14 cellular contexts compared by ENCODE assay signal in the genomic region with DNA sequence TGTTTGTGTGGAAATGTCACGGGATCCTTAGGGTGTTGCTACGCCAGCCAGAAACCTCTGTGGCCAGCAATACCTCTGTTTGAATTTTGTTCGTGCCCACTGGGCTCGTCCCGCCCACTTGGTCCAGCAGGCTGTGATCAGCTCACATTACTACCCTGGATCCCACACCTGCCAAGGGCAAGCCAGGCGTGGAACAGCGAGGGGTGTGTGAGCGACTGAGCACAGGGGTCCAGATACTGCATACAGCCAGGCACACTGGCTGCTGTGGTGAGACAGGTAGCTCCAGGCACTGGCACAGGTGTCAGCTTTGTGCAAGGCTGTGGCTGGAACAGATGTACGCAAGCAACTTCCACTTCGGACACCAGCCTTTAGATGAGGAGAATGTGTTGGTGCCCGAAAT.
DNase-seq lines count a peak whose midpoint lies in the region; ATAC-seq and TF ChIP-seq lines count a peak whose summit lies in the region.
"Had no signal": no experiment of that assay in that cellular context is flagged by ENCODE, and none has a peak within 500 bp of the region (broad histone marks: within the 10 kb centered on the region; RNA-seq: fewer than 3 reads in every experiment).

No MANE protein-coding gene starts in this region.

- H4K91ac ChIP-seq in neuronal stem cell (ENCODE audit: low read depth, low read length, poor library complexity), result no peak overlapping the region

- no peak overlapping the region for H2BK5ac ChIP-seq in neuronal stem cell (ENCODE audit: low read length)

- no peak overlapping the region for H3K4ac ChIP-seq in neuronal stem cell (ENCODE audit: low read length)

- no peak overlapping the region for H3K27ac Mint-ChIP-seq in endodermal cell
- H3K27ac Mint-ChIP-seq: CD8-positive, alpha-beta T cell had no signal

- intact Hi-C loops in upper lobe of right lung (cut with DNase I), result no loop called here

- TF ChIP-seq CTCF in endodermal cell (conservative IDR thresholded peaks at IDR 0.05) (no peak), upper lobe of right lung (IDR thresholded peaks at IDR 0.05) (no peak)

- H3K27me3 ChIP-seq in endodermal cell (ENCODE audit: control insufficient read depth, insufficient read depth, low read length, poor library complexity, severe bottlenecking) (no peaks in the 10 kb centered on the region), neuronal stem cell (ENCODE audit: control insufficient read depth in 3 of 3, insufficient read depth in 3 of 3, low read depth in 1 of 3, low read length in 3 of 3) (no peaks in the 10 kb centered on the region), upper lobe of right lung (no peaks in the 10 kb centered on the region)

- DNase-seq in NCI-H69 (lab: John Stamatoyannopoulos, UW) (peak; percentile 19), endodermal cell (peak; percentile 40), neuronal stem cell (ENCODE audit: low spot score) (no peak), upper lobe of right lung (no peak), T-helper 9 cell (no peak), GM19240 (ENCODE audit: insufficient read length, low spot score) (no peak), AG08395 (ENCODE audit: low spot score) (no peak)
- DNase-seq: Calu3; CD8-positive, alpha-beta T cell; DMS79 treated with DMSO at 0.1 percent for 48 hours; GF-D8; GM23248; HCEC 1CT had no signal

- no peaks in the 10 kb centered on the region for H3K4me1 ChIP-seq in endodermal cell (ENCODE audit: control insufficient read depth, insufficient read depth, low read length)
- H3K4me1 ChIP-seq in neuronal stem cell (ENCODE audit: control insufficient read depth in 2 of 2, insufficient read depth in 1 of 2, low read depth in 1 of 2, low read length in 2 of 2), result no peaks in the 10 kb centered on the region
- no peaks in the 10 kb centered on the region for H3K4me1 ChIP-seq in upper lobe of right lung

- H3K36me3 ChIP-seq in endodermal cell (ENCODE audit: control insufficient read depth, insufficient read depth, low read length), result no peaks in the 10 kb centered on the region
- H3K36me3 ChIP-seq in neuronal stem cell (replicated peaks in 1 of 2; ENCODE audit: control insufficient read depth in 2 of 2, insufficient read depth in 2 of 2, low read length in 2 of 2), result no peaks in the 10 kb centered on the region
- no peaks in the 10 kb centered on the region for H3K36me3 ChIP-seq in upper lobe of right lung

- ATAC-seq in upper lobe of right lung (peak; percentile 25), GM21447 (IDR thresholded peaks at IDR 0.05; ENCODE audit: unreplicated experiment) (no peak)
- ATAC-seq: CD8-positive, alpha-beta T cell had no signal

- H3K9ac ChIP-seq in endodermal cell (ENCODE audit: extremely low read depth, low read length, poor library complexity, severe bottlenecking) (no peak overlapping the region), neuronal stem cell (ENCODE audit: low read depth, low read length, poor library complexity) (no peak overlapping the region)
- H3K9ac ChIP-seq: GM23248 had no signal

- peak overlapping the region; percentile 48 for H3K18ac ChIP-seq in neuronal stem cell (ENCODE audit: low read length)

- H3K4me3 ChIP-seq in endodermal cell (ENCODE audit: low read length), result no peak overlapping the region
- peak overlapping the region in 1 of 2 donors; percentile 49 for H3K4me3 ChIP-seq in neuronal stem cell (ENCODE audit: low read length in 2 of 2)
- no peak overlapping the region for H3K4me3 ChIP-seq in upper lobe of right lung
- H3K4me3 ChIP-seq: GM23248 had no signal

- H3K9me3 ChIP-seq in endodermal cell (ENCODE audit: control insufficient read depth, low read length), result no peaks in the 10 kb centered on the region
- no peaks in the 10 kb centered on the region for H3K9me3 ChIP-seq in neuronal stem cell (replicated peaks in 1 of 2; ENCODE audit: control insufficient read depth in 2 of 2, insufficient read depth in 1 of 2, low read depth in 1 of 2, low read length in 2 of 2)
- no peaks in the 10 kb centered on the region for H3K9me3 ChIP-seq in upper lobe of right lung

- 92% methylated on average over 3 to 11 of the region's 11 CpGs for WGBS in endodermal cell (ENCODE audit: insufficient coverage in 1 of 2, insufficient read length in 1 of 2), 2 experiments
- WGBS in neuronal stem cell (ENCODE audit: extremely low coverage in 2 of 2, insufficient read length in 2 of 2, insufficient replicate concordance in 1 of 2), 2 donors, result no CpG with 5 or more reads among the region's 11 CpGs

- no peak overlapping the region for H4K8ac ChIP-seq in neuronal stem cell (ENCODE audit: low read depth, low read length)

- H3K4me1 Mint-ChIP-seq in endodermal cell, result no peaks in the 10 kb centered on the region

- H3K4me2 ChIP-seq in neuronal stem cell (ENCODE audit: insufficient read depth, low read length, poor library complexity, severe bottlenecking), result no peak overlapping the region

- H3K14ac ChIP-seq in neuronal stem cell (ENCODE audit: low read length), result peak overlapping the region; percentile 89

- H2AK5ac ChIP-seq in neuronal stem cell (ENCODE audit: low read depth, low read length), result peak overlapping the region; percentile 56

- H2BK12ac ChIP-seq in neuronal stem cell (ENCODE audit: low read length), result peak overlapping the region; percentile 22

- H3K27ac ChIP-seq in endodermal cell (ENCODE audit: low read depth, low read length) (no peak overlapping the region), neuronal stem cell (replicated peaks; ENCODE audit: low read length) (no peak overlapping the region), upper lobe of right lung (no peak overlapping the region)
- H3K27ac ChIP-seq: GM23248 had no signal

- peak overlapping the region; percentile 58 for H2BK15ac ChIP-seq in neuronal stem cell (ENCODE audit: low read length)

- no peak overlapping the region for H3K4me3 Mint-ChIP-seq in endodermal cell
- H3K4me3 Mint-ChIP-seq: CD8-positive, alpha-beta T cell had no signal

- H3K36me3 Mint-ChIP-seq in endodermal cell (ENCODE audit: low read depth), result no peaks in the 10 kb centered on the region
- H3K36me3 Mint-ChIP-seq: CD8-positive, alpha-beta T cell had no signal

- H2BK120ac ChIP-seq in neuronal stem cell (ENCODE audit: low read depth, low read length), result no peak overlapping the region

- no peaks in the 10 kb centered on the region for H3K9me3 Mint-ChIP-seq in endodermal cell

- no peaks in the 10 kb centered on the region for H3K27me3 Mint-ChIP-seq in endodermal cell (ENCODE audit: insufficient read depth)

- H3K23ac ChIP-seq in neuronal stem cell (ENCODE audit: low read depth, low read length, poor library complexity), result peak overlapping the region; percentile 85

- H3K79me1 ChIP-seq in neuronal stem cell (ENCODE audit: low read depth, low read length), result no peaks in the 10 kb centered on the region

- no peak overlapping the region for H2AFZ ChIP-seq in neuronal stem cell (ENCODE audit: low read length)
- H2AFZ ChIP-seq: GM23248 had no signal

Comparison
In these comparisons a context has a peak if more than half of its experiments do, and no peak if none do; other contexts are left out.
1. DNase-seq: peak in NCI-H69 (single experiment) and endodermal cell (single experiment); none in neuronal stem cell (single experiment), upper lobe of right lung (single experiment), T-helper 9 cell (single experiment), GM19240 (single experiment) and AG08395 (single experiment).